In the genomic region with DNA sequence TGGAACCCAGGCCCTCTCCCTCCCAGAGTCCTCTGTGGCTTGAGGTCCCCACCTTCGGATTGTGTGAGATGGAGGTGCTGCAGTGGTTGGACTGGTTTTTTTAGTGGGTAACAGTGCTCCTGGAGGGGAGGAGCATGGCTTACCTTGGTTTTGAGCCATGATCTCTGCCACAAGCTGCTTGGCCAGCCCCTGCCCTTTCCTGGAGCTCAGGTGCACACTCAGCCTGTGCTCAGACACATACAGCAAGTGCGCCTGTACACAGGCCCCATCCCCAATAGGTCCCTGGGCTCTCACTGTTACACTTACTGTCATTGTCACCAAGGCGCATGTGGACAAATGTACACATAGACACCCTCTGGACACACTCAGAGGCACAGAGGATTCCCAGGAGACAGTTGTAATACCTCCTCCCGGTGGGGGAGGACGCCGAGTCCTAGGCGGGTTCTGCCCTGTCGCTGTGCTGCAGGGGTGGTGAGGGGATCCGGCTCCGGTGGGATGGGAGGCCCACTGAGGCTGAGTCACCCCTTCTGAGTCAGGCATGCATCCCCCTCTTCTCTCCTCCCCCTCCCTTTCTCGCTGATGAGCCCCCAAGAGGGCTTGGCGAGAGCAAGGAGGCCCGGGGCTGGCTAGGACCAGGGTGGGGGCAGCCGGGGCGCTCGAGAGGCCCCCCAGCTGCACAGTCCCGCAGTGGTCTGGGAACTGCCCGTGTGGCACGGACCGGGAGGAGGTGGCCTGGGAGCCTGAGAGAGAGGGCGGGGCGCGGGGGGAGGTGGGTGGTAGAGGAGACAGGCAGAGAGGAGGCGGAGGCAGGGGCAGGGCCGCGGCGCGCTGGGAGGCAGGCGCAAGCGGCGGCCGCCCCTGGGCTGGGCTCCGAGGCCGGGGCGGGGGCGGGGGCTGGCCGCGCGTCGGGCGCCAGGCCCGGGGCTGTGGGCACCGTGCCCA, we compare ENCODE assay signal across 1 cellular context.
TF ChIP-seq lines count a peak whose summit lies in the region.

No MANE protein-coding gene starts in this region.

TF ChIP-seq in HEK293, 187 proteins besides CTCF, POLR2A, EP300 and RAD21 (continued from another document and continues in another):
- TF ChIP-seq, protein P1, sequence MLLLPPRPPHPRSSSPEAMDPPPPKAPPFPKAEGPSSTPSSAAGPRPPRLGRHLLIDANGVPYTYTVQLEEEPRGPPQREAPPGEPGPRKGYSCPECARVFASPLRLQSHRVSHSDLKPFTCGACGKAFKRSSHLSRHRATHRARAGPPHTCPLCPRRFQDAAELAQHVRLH (tag by site-specific recombination; IDR thresholded peaks at IDR 0.05) = no peak
- TF ChIP-seq ZNF16 (tag by site-specific recombination; IDR thresholded peaks at IDR 0.05; ENCODE audit: low read depth) (no peak), ZNF658 (tag by site-specific recombination; IDR thresholded peaks at IDR 0.05) (no peak), ZNF23 (tag by site-specific recombination; IDR thresholded peaks at IDR 0.05; ENCODE audit: borderline replicate concordance) (no peak), ZNF175 (tag by site-specific recombination; IDR thresholded peaks at IDR 0.05) (no peak), ZNF366 (tag by site-specific recombination; conservative IDR thresholded peaks at IDR 0.05) (0 out of 2 replicates have a peak, but pooled peaks have one; percentile 12), ZNF214 (tag by site-specific recombination; IDR thresholded peaks at IDR 0.05; ENCODE audit: borderline replicate concordance) (no peak), ZNF394 (tag by site-specific recombination; IDR thresholded peaks at IDR 0.05; ENCODE audit: borderline replicate concordance) (no peak), ZIC2 (tag by site-specific recombination; IDR thresholded peaks at IDR 0.05) (peak; percentile 81), MZF1 (tag by site-specific recombination; IDR thresholded peaks at IDR 0.05; ENCODE audit: borderline replicate concordance) (no peak), ZNF621 (tag by site-specific recombination; IDR thresholded peaks at IDR 0.05) (no peak), SP2 (tag by site-specific recombination; IDR thresholded peaks at IDR 0.05) (peak; percentile 51), ZNF660 (tag by site-specific recombination; IDR thresholded peaks at IDR 0.05) (no peak), ZBTB20 (tag by site-specific recombination; IDR thresholded peaks at IDR 0.05) (peak; percentile 57), SCRT1 (tag by site-specific recombination; IDR thresholded peaks at IDR 0.05; ENCODE audit: borderline replicate concordance) (no peak), SCRT2 (tag by site-specific recombination; IDR thresholded peaks at IDR 0.05) (no peak), YY2 (tag by site-specific recombination; IDR thresholded peaks at IDR 0.05) (no peak), ZXDB (tag by site-specific recombination; IDR thresholded peaks at IDR 0.05) (0 out of 2 replicates have a peak, but pooled peaks have one; percentile 36), WT1 (tag by site-specific recombination; IDR thresholded peaks at IDR 0.05) (0 out of 2 replicates have a peak, but pooled peaks have one; percentile 29), ZFHX2 (tag by site-specific recombination; conservative IDR thresholded peaks at IDR 0.05) (peak; percentile 89), ZSCAN23 (tag by site-specific recombination; IDR thresholded peaks at IDR 0.05) (no peak), ZNF155 (tag by site-specific recombination; IDR thresholded peaks at IDR 0.05) (no peak), KLF1 (tag by site-specific recombination; IDR thresholded peaks at IDR 0.05) (peak; percentile 34), ZNF24 (tag by site-specific recombination; IDR thresholded peaks at IDR 0.05) (no peak), ZNF549 (tag by site-specific recombination; IDR thresholded peaks at IDR 0.05) (no peak), ZNF266 (tag by site-specific recombination; IDR thresholded peaks at IDR 0.05; ENCODE audit: low read depth) (no peak), KLF8 (tag by site-specific recombination; IDR thresholded peaks at IDR 0.05) (no peak), MEIS1 (CRISPR knock-in tag; IDR thresholded peaks at IDR 0.05; ENCODE audit: borderline replicate concordance) (no peak), ZNF37A (tag by site-specific recombination; IDR thresholded peaks at IDR 0.05) (no peak), ZNF311 (tag by site-specific recombination; IDR thresholded peaks at IDR 0.05; ENCODE audit: borderline replicate concordance) (no peak), ZNF157 (tag by site-specific recombination; IDR thresholded peaks at IDR 0.05) (no peak), OSR2 (tag by site-specific recombination; IDR thresholded peaks at IDR 0.05) (no peak)
- TF ChIP-seq, protein P2, sequence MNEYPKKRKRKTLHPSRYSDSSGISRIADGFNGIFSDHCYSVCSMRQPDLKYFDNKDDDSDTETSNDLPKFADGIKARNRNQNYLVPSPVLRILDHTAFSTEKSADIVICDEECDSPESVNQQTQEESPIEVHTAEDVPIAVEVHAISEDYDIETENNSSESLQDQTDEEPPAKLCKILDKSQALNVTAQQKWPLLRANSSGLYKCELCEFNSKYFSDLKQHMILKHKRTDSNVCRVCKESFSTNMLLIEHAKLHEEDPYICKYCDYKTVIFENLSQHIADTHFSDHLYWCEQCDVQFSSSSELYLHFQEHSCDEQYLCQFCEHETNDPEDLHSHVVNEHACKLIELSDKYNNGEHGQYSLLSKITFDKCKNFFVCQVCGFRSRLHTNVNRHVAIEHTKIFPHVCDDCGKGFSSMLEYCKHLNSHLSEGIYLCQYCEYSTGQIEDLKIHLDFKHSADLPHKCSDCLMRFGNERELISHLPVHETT (tag by site-specific recombination; IDR thresholded peaks at IDR 0.05) = no peak
- TF ChIP-seq, protein P3, sequence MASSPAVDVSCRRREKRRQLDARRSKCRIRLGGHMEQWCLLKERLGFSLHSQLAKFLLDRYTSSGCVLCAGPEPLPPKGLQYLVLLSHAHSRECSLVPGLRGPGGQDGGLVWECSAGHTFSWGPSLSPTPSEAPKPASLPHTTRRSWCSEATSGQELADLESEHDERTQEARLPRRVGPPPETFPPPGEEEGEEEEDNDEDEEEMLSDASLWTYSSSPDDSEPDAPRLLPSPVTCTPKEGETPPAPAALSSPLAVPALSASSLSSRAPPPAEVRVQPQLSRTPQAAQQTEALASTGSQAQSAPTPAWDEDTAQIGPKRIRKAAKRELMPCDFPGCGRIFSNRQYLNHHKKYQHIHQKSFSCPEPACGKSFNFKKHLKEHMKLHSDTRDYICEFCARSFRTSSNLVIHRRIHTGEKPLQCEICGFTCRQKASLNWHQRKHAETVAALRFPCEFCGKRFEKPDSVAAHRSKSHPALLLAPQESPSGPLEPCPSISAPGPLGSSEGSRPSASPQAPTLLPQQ (tag by site-specific recombination; IDR thresholded peaks at IDR 0.05) = no peak
- TF ChIP-seq, protein P4, sequence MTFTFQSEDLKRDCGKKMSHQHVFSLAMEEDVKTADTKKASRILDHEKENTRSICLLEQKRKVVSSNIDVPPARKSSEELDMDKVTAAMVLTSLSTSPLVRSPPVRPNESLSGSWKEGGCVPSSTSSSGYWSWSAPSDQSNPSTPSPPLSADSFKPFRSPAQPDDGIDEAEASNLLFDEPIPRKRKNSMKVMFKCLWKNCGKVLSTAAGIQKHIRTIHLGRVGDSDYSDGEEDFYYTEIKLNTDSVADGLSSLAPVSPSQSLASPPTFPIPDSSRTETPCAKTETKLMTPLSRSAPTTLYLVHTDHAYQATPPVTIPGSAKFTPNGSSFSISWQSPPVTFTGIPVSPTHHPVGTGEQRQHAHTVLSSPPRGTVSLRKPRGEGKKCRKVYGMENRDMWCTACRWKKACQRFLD (tag by site-specific recombination; IDR thresholded peaks at IDR 0.05) = no peak
- TF ChIP-seq, protein P5, sequence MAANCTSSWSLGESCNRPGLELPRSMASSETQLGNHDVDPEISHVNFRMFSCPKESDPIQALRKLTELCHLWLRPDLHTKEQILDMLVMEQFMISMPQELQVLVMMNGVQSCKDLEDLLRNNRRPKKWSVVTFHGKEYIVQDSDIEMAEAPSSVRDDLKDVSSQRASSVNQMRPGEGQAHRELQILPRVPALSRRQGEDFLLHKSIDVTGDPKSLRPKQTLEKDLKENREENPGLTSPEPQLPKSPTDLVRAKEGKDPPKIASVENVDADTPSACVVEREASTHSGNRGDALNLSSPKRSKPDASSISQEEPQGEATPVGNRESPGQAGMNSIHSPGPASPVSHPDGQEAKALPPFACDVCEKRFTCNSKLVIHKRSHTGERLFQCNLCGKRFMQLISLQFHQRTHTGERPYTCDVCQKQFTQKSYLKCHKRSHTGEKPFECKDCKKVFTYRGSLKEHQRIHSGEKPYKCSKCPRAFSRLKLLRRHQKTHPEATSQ (tag by site-specific recombination; IDR thresholded peaks at IDR 0.05) = no peak
- TF ChIP-seq, protein P6, sequence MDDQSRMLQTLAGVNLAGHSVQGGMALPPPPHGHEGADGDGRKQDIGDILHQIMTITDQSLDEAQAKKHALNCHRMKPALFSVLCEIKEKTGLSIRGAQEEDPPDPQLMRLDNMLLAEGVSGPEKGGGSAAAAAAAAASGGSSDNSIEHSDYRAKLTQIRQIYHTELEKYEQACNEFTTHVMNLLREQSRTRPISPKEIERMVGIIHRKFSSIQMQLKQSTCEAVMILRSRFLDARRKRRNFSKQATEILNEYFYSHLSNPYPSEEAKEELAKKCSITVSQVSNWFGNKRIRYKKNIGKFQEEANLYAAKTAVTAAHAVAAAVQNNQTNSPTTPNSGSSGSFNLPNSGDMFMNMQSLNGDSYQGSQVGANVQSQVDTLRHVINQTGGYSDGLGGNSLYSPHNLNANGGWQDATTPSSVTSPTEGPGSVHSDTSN (CRISPR knock-in tag; IDR thresholded peaks at IDR 0.05) = no peak
- TF ChIP-seq, protein P7, sequence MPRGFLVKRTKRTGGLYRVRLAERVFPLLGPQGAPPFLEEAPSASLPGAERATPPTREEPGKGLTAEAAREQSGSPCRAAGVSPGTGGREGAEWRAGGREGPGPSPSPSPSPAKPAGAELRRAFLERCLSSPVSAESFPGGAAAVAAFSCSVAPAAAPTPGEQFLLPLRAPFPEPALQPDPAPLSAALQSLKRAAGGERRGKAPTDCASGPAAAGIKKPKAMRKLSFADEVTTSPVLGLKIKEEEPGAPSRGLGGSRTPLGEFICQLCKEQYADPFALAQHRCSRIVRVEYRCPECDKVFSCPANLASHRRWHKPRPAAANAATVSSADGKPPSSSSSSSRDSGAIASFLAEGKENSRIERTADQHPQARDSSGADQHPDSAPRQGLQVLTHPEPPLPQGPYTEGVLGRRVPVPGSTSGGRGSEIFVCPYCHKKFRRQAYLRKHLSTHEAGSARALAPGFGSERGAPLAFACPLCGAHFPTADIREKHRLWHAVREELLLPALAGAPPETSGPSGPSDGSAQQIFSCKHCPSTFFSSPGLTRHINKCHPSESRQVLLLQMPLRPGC (tag by site-specific recombination; IDR thresholded peaks at IDR 0.05) = peak; percentile 42; the same call in 1 of the 2 replicates
- TF ChIP-seq, protein P8, sequence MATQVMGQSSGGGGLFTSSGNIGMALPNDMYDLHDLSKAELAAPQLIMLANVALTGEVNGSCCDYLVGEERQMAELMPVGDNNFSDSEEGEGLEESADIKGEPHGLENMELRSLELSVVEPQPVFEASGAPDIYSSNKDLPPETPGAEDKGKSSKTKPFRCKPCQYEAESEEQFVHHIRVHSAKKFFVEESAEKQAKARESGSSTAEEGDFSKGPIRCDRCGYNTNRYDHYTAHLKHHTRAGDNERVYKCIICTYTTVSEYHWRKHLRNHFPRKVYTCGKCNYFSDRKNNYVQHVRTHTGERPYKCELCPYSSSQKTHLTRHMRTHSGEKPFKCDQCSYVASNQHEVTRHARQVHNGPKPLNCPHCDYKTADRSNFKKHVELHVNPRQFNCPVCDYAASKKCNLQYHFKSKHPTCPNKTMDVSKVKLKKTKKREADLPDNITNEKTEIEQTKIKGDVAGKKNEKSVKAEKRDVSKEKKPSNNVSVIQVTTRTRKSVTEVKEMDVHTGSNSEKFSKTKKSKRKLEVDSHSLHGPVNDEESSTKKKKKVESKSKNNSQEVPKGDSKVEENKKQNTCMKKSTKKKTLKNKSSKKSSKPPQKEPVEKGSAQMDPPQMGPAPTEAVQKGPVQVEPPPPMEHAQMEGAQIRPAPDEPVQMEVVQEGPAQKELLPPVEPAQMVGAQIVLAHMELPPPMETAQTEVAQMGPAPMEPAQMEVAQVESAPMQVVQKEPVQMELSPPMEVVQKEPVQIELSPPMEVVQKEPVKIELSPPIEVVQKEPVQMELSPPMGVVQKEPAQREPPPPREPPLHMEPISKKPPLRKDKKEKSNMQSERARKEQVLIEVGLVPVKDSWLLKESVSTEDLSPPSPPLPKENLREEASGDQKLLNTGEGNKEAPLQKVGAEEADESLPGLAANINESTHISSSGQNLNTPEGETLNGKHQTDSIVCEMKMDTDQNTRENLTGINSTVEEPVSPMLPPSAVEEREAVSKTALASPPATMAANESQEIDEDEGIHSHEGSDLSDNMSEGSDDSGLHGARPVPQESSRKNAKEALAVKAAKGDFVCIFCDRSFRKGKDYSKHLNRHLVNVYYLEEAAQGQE (tag by site-specific recombination; IDR thresholded peaks at IDR 0.05) = no peak
- TF ChIP-seq, protein P9, sequence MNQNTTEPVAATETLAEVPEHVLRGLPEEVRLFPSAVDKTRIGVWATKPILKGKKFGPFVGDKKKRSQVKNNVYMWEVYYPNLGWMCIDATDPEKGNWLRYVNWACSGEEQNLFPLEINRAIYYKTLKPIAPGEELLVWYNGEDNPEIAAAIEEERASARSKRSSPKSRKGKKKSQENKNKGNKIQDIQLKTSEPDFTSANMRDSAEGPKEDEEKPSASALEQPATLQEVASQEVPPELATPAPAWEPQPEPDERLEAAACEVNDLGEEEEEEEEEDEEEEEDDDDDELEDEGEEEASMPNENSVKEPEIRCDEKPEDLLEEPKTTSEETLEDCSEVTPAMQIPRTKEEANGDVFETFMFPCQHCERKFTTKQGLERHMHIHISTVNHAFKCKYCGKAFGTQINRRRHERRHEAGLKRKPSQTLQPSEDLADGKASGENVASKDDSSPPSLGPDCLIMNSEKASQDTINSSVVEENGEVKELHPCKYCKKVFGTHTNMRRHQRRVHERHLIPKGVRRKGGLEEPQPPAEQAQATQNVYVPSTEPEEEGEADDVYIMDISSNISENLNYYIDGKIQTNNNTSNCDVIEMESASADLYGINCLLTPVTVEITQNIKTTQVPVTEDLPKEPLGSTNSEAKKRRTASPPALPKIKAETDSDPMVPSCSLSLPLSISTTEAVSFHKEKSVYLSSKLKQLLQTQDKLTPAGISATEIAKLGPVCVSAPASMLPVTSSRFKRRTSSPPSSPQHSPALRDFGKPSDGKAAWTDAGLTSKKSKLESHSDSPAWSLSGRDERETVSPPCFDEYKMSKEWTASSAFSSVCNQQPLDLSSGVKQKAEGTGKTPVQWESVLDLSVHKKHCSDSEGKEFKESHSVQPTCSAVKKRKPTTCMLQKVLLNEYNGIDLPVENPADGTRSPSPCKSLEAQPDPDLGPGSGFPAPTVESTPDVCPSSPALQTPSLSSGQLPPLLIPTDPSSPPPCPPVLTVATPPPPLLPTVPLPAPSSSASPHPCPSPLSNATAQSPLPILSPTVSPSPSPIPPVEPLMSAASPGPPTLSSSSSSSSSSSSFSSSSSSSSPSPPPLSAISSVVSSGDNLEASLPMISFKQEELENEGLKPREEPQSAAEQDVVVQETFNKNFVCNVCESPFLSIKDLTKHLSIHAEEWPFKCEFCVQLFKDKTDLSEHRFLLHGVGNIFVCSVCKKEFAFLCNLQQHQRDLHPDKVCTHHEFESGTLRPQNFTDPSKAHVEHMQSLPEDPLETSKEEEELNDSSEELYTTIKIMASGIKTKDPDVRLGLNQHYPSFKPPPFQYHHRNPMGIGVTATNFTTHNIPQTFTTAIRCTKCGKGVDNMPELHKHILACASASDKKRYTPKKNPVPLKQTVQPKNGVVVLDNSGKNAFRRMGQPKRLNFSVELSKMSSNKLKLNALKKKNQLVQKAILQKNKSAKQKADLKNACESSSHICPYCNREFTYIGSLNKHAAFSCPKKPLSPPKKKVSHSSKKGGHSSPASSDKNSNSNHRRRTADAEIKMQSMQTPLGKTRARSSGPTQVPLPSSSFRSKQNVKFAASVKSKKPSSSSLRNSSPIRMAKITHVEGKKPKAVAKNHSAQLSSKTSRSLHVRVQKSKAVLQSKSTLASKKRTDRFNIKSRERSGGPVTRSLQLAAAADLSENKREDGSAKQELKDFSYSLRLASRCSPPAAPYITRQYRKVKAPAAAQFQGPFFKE (tag by site-specific recombination; IDR thresholded peaks at IDR 0.05; ENCODE audit: borderline replicate concordance) = no peak
